1 cellular context compared by ENCODE assay signal in genomic region chr6:91669904-91670295, GRCh38.
TF ChIP-seq lines count a peak whose summit lies in the region.

No MANE protein-coding gene starts in this region.

TF ChIP-seq in IMR-90, 13 proteins besides CTCF, POLR2A, EP300 and RAD21 (continued from another document):
- TF ChIP-seq ELK1 (IDR thresholded peaks at IDR 0.05; ENCODE audit: borderline replicate concordance, low read depth, low read length) (no peak), SMC3 (IDR thresholded peaks at IDR 0.05; ENCODE audit: low read depth, low read length) (no peak), RCOR1 (IDR thresholded peaks at IDR 0.05; ENCODE audit: insufficient replicate concordance, low read length) (no peak), MAZ (IDR thresholded peaks at IDR 0.05; ENCODE audit: borderline replicate concordance, low read depth, low read length) (no peak), MXI1 (IDR thresholded peaks at IDR 0.05; ENCODE audit: borderline replicate concordance, low read depth, low read length) (no peak), FOS (IDR thresholded peaks at IDR 0.05; ENCODE audit: low read depth, low read length) (no peak), BHLHE40 (IDR thresholded peaks at IDR 0.05; ENCODE audit: low read depth, low read length) (no peak), RFX5 (IDR thresholded peaks at IDR 0.05; ENCODE audit: low read depth, low read length) (no peak), CHD1 (IDR thresholded peaks at IDR 0.05; ENCODE audit: low read depth, low read length) (no peak), MAFK (IDR thresholded peaks at IDR 0.05; ENCODE audit: low read depth, low read length) (no peak), NFE2L2 (IDR thresholded peaks at IDR 0.05; ENCODE audit: low read depth, low read length) (no peak)
